Comparison of ENCODE assay signal across 1 cellular context in the genomic region with DNA sequence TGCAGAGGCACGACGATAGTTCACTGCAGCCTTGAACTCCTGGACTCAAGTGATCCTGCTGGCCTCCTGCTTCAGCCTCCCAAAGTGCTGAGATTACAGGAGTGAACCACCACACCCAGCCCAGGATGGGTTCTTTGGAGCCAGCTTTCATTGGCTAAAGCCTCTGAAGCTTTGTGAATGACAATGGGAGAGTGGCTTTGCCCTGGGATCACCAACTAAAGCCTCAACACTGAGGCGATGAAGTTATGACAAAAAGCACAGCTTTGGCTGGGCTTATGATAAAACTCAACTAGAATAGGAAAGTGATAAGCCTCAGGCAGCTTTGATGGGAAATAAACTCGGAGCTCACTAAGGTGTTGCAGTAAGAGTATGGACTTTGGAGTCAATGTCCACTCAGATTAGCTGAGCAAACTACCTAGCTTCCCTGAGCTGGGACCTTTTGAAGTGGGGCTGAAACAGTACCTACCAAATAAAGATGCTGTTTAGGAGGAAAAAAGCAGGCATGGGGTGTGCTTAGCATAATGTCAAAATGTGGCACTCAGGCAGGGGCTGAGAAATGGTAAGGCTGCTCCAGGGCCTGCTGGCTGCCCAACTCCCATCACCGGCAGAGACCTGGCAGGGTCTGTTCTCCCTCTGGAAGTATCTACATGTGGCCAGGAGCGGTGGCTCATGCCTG.
TF ChIP-seq lines count a peak whose summit lies in the region.

No MANE protein-coding gene starts in this region.

TF ChIP-seq in GM12878, 131 proteins besides CTCF, POLR2A, EP300 and RAD21:
- TF ChIP-seq MEF2A (IDR thresholded peaks at IDR 0.05; ENCODE audit: insufficient read depth, low read depth, low read length) (no peak), MYC (IDR thresholded peaks at IDR 0.05; ENCODE audit: insufficient read depth, insufficient read length, insufficient replicate concordance, low read length, severe bottlenecking) (no peak), MXI1 (IDR thresholded peaks at IDR 0.05; ENCODE audit: low read depth, low read length) (no peak), SP1 (IDR thresholded peaks at IDR 0.05; ENCODE audit: low read depth, low read length) (no peak), MEF2B (IDR thresholded peaks at IDR 0.05; ENCODE audit: partially characterized antibody, poor library complexity, severe bottlenecking) (no peak), IRF3 (IDR thresholded peaks at IDR 0.05) (no peak), PKNOX1 (IDR thresholded peaks at IDR 0.05) (no peak), DPF2 (IDR thresholded peaks at IDR 0.05) (no peak), MYB (IDR thresholded peaks at IDR 0.05; ENCODE audit: borderline replicate concordance, low read depth, low read length) (no peak), POU2F2 (IDR thresholded peaks at IDR 0.05; ENCODE audit: borderline replicate concordance, low read depth, low read length) (no peak), CREB1 (IDR thresholded peaks at IDR 0.05; ENCODE audit: low read depth) (no peak), NR2F1 (conservative IDR thresholded peaks at IDR 0.05) (no peak), RELA (IDR thresholded peaks at IDR 0.05; ENCODE audit: borderline replicate concordance, partially characterized antibody) (no peak), RAD51 (IDR thresholded peaks at IDR 0.05) (no peak), STAT1 (conservative IDR thresholded peaks at IDR 0.05) (no peak), CREM (IDR thresholded peaks at IDR 0.05; ENCODE audit: low read depth) (no peak)
- TF ChIP-seq, protein P1, sequence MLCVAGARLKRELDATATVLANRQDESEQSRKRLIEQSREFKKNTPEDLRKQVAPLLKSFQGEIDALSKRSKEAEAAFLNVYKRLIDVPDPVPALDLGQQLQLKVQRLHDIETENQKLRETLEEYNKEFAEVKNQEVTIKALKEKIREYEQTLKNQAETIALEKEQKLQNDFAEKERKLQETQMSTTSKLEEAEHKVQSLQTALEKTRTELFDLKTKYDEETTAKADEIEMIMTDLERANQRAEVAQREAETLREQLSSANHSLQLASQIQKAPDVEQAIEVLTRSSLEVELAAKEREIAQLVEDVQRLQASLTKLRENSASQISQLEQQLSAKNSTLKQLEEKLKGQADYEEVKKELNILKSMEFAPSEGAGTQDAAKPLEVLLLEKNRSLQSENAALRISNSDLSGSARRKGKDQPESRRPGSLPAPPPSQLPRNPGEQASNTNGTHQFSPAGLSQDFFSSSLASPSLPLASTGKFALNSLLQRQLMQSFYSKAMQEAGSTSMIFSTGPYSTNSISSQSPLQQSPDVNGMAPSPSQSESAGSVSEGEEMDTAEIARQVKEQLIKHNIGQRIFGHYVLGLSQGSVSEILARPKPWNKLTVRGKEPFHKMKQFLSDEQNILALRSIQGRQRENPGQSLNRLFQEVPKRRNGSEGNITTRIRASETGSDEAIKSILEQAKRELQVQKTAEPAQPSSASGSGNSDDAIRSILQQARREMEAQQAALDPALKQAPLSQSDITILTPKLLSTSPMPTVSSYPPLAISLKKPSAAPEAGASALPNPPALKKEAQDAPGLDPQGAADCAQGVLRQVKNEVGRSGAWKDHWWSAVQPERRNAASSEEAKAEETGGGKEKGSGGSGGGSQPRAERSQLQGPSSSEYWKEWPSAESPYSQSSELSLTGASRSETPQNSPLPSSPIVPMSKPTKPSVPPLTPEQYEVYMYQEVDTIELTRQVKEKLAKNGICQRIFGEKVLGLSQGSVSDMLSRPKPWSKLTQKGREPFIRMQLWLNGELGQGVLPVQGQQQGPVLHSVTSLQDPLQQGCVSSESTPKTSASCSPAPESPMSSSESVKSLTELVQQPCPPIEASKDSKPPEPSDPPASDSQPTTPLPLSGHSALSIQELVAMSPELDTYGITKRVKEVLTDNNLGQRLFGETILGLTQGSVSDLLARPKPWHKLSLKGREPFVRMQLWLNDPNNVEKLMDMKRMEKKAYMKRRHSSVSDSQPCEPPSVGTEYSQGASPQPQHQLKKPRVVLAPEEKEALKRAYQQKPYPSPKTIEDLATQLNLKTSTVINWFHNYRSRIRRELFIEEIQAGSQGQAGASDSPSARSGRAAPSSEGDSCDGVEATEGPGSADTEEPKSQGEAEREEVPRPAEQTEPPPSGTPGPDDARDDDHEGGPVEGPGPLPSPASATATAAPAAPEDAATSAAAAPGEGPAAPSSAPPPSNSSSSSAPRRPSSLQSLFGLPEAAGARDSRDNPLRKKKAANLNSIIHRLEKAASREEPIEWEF (IDR thresholded peaks at IDR 0.05; ENCODE audit: insufficient replicate concordance, low read depth, low read length): no peak
- TF ChIP-seq, protein P2, sequence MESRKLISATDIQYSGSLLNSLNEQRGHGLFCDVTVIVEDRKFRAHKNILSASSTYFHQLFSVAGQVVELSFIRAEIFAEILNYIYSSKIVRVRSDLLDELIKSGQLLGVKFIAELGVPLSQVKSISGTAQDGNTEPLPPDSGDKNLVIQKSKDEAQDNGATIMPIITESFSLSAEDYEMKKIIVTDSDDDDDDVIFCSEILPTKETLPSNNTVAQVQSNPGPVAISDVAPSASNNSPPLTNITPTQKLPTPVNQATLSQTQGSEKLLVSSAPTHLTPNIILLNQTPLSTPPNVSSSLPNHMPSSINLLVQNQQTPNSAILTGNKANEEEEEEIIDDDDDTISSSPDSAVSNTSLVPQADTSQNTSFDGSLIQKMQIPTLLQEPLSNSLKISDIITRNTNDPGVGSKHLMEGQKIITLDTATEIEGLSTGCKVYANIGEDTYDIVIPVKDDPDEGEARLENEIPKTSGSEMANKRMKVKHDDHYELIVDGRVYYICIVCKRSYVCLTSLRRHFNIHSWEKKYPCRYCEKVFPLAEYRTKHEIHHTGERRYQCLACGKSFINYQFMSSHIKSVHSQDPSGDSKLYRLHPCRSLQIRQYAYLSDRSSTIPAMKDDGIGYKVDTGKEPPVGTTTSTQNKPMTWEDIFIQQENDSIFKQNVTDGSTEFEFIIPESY (IDR thresholded peaks at IDR 0.05): no peak
